ENCODE assay signal across 11 cellular contexts in the genomic region with DNA sequence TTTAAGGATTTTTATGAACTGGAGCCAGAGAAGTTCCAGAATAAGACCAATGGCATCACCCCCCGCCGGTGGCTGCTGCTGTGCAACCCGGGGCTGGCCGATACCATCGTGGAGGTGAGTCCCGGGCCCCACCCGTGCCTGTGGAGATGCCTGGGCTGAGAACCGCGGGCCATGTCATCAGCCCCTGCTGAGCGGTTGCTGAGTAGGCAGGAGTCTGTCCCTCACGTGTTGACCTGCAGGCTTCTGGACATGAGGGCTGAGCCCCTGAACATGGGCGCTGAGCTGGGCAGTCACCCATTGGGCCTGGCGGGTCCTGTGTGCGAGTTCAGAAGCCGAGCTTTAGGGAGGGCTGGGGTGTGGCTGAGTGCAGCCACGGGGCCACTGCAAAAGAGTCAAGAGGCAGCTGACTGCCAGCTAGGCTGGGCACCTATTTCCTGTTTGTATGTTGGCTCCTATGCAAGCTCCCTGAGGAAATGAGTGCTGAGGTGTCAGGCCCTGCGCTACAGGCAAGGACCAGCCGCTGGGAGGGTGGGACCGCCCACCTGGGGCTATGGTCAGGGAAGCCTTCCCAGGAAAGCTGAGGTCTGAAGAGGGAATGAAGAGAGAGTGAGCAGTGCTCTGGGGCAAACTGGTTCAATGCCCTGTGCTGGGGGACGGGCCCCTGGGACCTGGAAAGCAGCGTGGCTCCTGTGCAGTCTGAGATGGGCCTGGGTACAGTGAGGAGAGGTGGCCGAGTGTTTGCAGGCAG. TPM values are rescaled to one million over a fixed set of nuclear protein-coding genes. Genes with fewer than 3 reads are reported as not detected.
DNase-seq lines count a peak whose midpoint lies in the region; ATAC-seq and TF ChIP-seq lines count a peak whose summit lies in the region.
"Had no signal": no experiment of that assay in that cellular context is flagged by ENCODE, and none has a peak within 500 bp of the region (broad histone marks: within the 10 kb centered on the region; RNA-seq: fewer than 3 reads in every experiment).

No MANE protein-coding gene starts in this region.

- DNase-seq in adrenal gland (peak in 5 of 7 donors; percentile 5 to 46 (median 12)), osteoblast (ENCODE audit: insufficient read length, low spot score, missing footprints) (peak; percentile 82), NCI-H1048 (lab: John Stamatoyannopoulos, UW) (no peak), OCI-M1 (lab: John Stamatoyannopoulos, UW) (no peak), D341Med (ENCODE audit: low spot score) (no peak)
- DNase-seq in stimulated activated CD4-positive, alpha-beta T cell treated with anti-CD3 and anti-CD28 coated beads, Interleukin-2, amount 100 ng/mL, for 48 hours, result no peak
- DNase-seq: MV-4-11 had no signal

- no peak for TF ChIP-seq POLR2A in adrenal gland (IDR thresholded peaks at IDR 0.05)

- no peak overlapping the region for H2AFZ ChIP-seq in osteoblast (ENCODE audit: low read length)

- TF ChIP-seq CTCF in adrenal gland (IDR thresholded peaks at IDR 0.05) (no peak), osteoblast (IDR thresholded peaks at IDR 0.05; ENCODE audit: extremely low read depth, low read depth, low read length) (no peak)

- H3K4me2 ChIP-seq in osteoblast (ENCODE audit: insufficient read depth, low read length), result no peak overlapping the region

- H3K9me3 ChIP-seq in adrenal gland (replicated peaks in 1 of 3), result no peaks in the 10 kb centered on the region
- H3K9me3 ChIP-seq in osteoblast (ENCODE audit: low read depth, low read length), result no peaks in the 10 kb centered on the region
- H3K9me3 ChIP-seq: gastrocnemius medialis, prostate gland had no signal

- ATAC-seq in GM18511 (IDR thresholded peaks at IDR 0.05; ENCODE audit: unreplicated experiment) (peak; percentile 32), HG03159 (IDR thresholded peaks at IDR 0.05; ENCODE audit: unreplicated experiment) (peak; percentile 7)

- H3K27ac ChIP-seq in adrenal gland (no peak overlapping the region), osteoblast (ENCODE audit: low read depth, low read length) (no peak overlapping the region)
- H3K27ac ChIP-seq: gastrocnemius medialis had no signal

- intact Hi-C loops in adrenal gland (cut with DNase I), result no loop called here

- H3K79me2 ChIP-seq in osteoblast (ENCODE audit: insufficient read depth, low read length), result peaks cover 3% of the 10 kb centered on the region

- peaks cover 11% of the 10 kb centered on the region for H4K20me1 ChIP-seq in osteoblast (ENCODE audit: insufficient read depth, low read length)

- H3K36me3 ChIP-seq in adrenal gland (replicated peaks in 1 of 2) (peaks cover 0 to 92% of the 10 kb centered on the region in 2 donors), osteoblast (ENCODE audit: insufficient read depth, low read length) (peaks cover 95% of the 10 kb centered on the region)

- WGBS in adrenal gland, 4 donors, result 85 to 100% (median 94%) methylated on average over 6 to 22 of the region's 22 CpGs

- H3K4me3 ChIP-seq in adrenal gland, result no peak overlapping the region
- H3K4me3 ChIP-seq in osteoblast (ENCODE audit: insufficient read depth, low read length), result no peak overlapping the region
- H3K4me3 ChIP-seq: gastrocnemius medialis, prostate gland had no signal

- H3K27me3 ChIP-seq in adrenal gland (no peaks in the 10 kb centered on the region), osteoblast (ENCODE audit: insufficient read depth, low read length) (no peaks in the 10 kb centered on the region)
- H3K27me3 ChIP-seq: gastrocnemius medialis had no signal

- H3K4me1 ChIP-seq in adrenal gland (replicated peaks in 1 of 2), result no peaks in the 10 kb centered on the region
- no peaks in the 10 kb centered on the region for H3K4me1 ChIP-seq in osteoblast (ENCODE audit: insufficient read depth, low read length)

RNA-seq across cellular contexts. Expression of a gene that starts 34.3 kb away (rescaled TPM):
- total RNA-seq in adrenal gland (100 to 1,000 TPM in 3 of 8 donors, 10 to 100 TPM in 5; 39.2 to 118 (median 82.9) TPM), osteoblast (191 and 194 TPM in 2 replicates)
- polyA plus RNA-seq in adrenal gland, result 10 to 100 TPM; 15.7 to 80.0 (median 35.9) TPM

Comparison
In these comparisons a context has a peak if more than half of its experiments do, and no peak if none do; other contexts are left out.
1. DNase-seq: peak in adrenal gland (5 of 7) and osteoblast (single experiment); none in NCI-H1048 (single experiment), OCI-M1 (single experiment), stimulated activated CD4-positive, alpha-beta T cell treated with anti-CD3 and anti-CD28 coated beads, Interleukin-2, amount 100 ng/mL, for 48 hours (0 of 2) and D341Med (single experiment).